Comparison of ENCODE assay signal across 10 cellular contexts in genomic region chr2:26840937-26841610, GRCh38. TPM values are rescaled to one million over a fixed set of nuclear protein-coding genes. Genes with fewer than 3 reads are reported as not detected.
DNase-seq lines count a peak whose midpoint lies in the region; ATAC-seq and TF ChIP-seq lines count a peak whose summit lies in the region.
"Had no signal": no experiment of that assay in that cellular context is flagged by ENCODE, and none has a peak within 500 bp of the region (broad histone marks: within the 10 kb centered on the region; RNA-seq: fewer than 3 reads in every experiment).

No MANE protein-coding gene starts in this region.

- H3K4me2 ChIP-seq in PC-3 (ENCODE audit: low read length): no peak overlapping the region

- no TSS peak for BruUV-seq in PC-3 (replicated peaks; lab: Mats Ljungman, UMichigan)

- H3K9ac ChIP-seq in PC-3 (ENCODE audit: low read length): no peak overlapping the region

- no peak overlapping the region for H3K27ac ChIP-seq in C4-2B
- no peak overlapping the region for H3K27ac ChIP-seq in PC-3 (ENCODE audit: low read length)

- H4K20me1 ChIP-seq in PC-3 (ENCODE audit: low read length): no peaks in the 10 kb centered on the region

- POLR2A ChIA-PET in PC-3 (lab: Charles Lee; ENCODE audit: unreplicated experiment): no interaction called here

- no peaks in the 10 kb centered on the region for H3K4me1 ChIP-seq in PC-3 (ENCODE audit: insufficient read depth, low read length)

- H3K27me3 Mint-ChIP-seq in activated T-helper 2 cell treated with anti-CD3 and anti-CD28 coated beads, Interferon-gamma antibody, Interleukin-2, Interleukin-4, amounts not matched to agents 10 μg/mL and 5 μg/mL and 100 μg/mL, durations not matched to agents 14 hours and 24 hours and 36 hours (ENCODE audit: low read depth): peaks cover 39% of the 10 kb centered on the region

- CTCF ChIA-PET in PC-3 (lab: Charles Lee): no interaction called here

- peaks cover 61% of the 10 kb centered on the region for H3K27me3 ChIP-seq in PC-3 (ENCODE audit: low read length)

- no peaks in the 10 kb centered on the region for H3K79me2 ChIP-seq in PC-3 (ENCODE audit: low read length)

- no peaks in the 10 kb centered on the region for H3F3A ChIP-seq in PC-3 (ENCODE audit: low read length, unreplicated experiment)

- H3K4me1 Mint-ChIP-seq in activated T-helper 2 cell treated with anti-CD3 and anti-CD28 coated beads, Interferon-gamma antibody, Interleukin-2, Interleukin-4, amounts not matched to agents 10 μg/mL and 5 μg/mL and 100 μg/mL, durations not matched to agents 14 hours and 24 hours and 36 hours (ENCODE audit: low read depth): no peaks in the 10 kb centered on the region

- H3K36me3 ChIP-seq in PC-3 (ENCODE audit: low read depth, low read length): no peaks in the 10 kb centered on the region

- no peak overlapping the region for H3K27ac Mint-ChIP-seq in activated T-helper 2 cell treated with anti-CD3 and anti-CD28 coated beads, Interferon-gamma antibody, Interleukin-2, Interleukin-4, amounts not matched to agents 10 μg/mL and 5 μg/mL and 100 μg/mL, durations not matched to agents 14 hours and 24 hours and 36 hours
- H3K27ac Mint-ChIP-seq: activated naive CD4-positive, alpha-beta T cell treated with anti-CD3 and anti-CD28 coated beads, Interleukin-2, amount 50 U/mL, for 24 hours had no signal

- H3K9me2 ChIP-seq in PC-3 (replicated peaks; ENCODE audit: low read length): no peaks in the 10 kb centered on the region

- no peak overlapping the region for H3K4me3 ChIP-seq in PC-3 (ENCODE audit: low read length)
- no peak overlapping the region for H3K4me3 ChIP-seq in fibroblast of villous mesenchyme (ENCODE audit: low read depth, low read length)

- DNase-seq in PC-3 (peak; percentile 48), fibroblast of villous mesenchyme (ENCODE audit: low read depth) (no peak), cortex of kidney (lab: John Stamatoyannopoulos, UW) (no peak)
- DNase-seq in activated T-helper 2 cell treated with anti-CD3 and anti-CD28 coated beads, Interferon-gamma antibody, Interleukin-2, Interleukin-4, amounts not matched to agents 10 μg/mL and 5 μg/mL and 100 μg/mL, durations not matched to agents 14 hours and 24 hours and 36 hours (ENCODE audit: low spot score): no peak
- DNase-seq: activated CD4-positive, alpha-beta T cell treated with anti-CD3 and anti-CD28 coated beads for 48 hours; IMR-90 had no signal

- H2AFZ ChIP-seq in PC-3 (ENCODE audit: low read length): no peak overlapping the region

- TF ChIP-seq CTCF in C4-2B (conservative IDR thresholded peaks at IDR 0.05) (peak; percentile 24), GM12874 (IDR thresholded peaks at IDR 0.05; ENCODE audit: insufficient read depth, low read depth, low read length) (peak; percentile 11; the same call in 1 of the 2 replicates), PC-3 (conservative IDR thresholded peaks at IDR 0.05; ENCODE audit: low read depth, low read length) (peak; percentile 43), fibroblast of villous mesenchyme (IDR thresholded peaks at IDR 0.05; ENCODE audit: insufficient read depth, low read depth, low read length) (peak; percentile 25)

- H3K36me3 Mint-ChIP-seq in activated T-helper 2 cell treated with anti-CD3 and anti-CD28 coated beads, Interferon-gamma antibody, Interleukin-2, Interleukin-4, amounts not matched to agents 10 μg/mL and 5 μg/mL and 100 μg/mL, durations not matched to agents 14 hours and 24 hours and 36 hours (ENCODE audit: low read depth): no peaks in the 10 kb centered on the region
- H3K36me3 Mint-ChIP-seq: activated naive CD4-positive, alpha-beta T cell treated with anti-CD3 and anti-CD28 coated beads, Interleukin-2, amount 50 U/mL, for 24 hours had no signal

- intact Hi-C loops in PC-3 (cut with micrococcal nuclease): no loop called here
- intact Hi-C loops in activated T-helper 2 cell treated with anti-CD3 and anti-CD28 coated beads, Interferon-gamma antibody, Interleukin-2, Interleukin-4, amounts not matched to agents 10 μg/mL and 5 μg/mL and 100 μg/mL, durations not matched to agents 14 hours and 24 hours and 36 hours (cut with micrococcal nuclease): no loop called here

- ATAC-seq in PC-3 (peak; percentile 55; the same call in 1 of the 2 replicates), GM21825 (IDR thresholded peaks at IDR 0.05; ENCODE audit: unreplicated experiment) (no peak)

- no peak overlapping the region for H3K4me3 Mint-ChIP-seq in activated T-helper 2 cell treated with anti-CD3 and anti-CD28 coated beads, Interferon-gamma antibody, Interleukin-2, Interleukin-4, amounts not matched to agents 10 μg/mL and 5 μg/mL and 100 μg/mL, durations not matched to agents 14 hours and 24 hours and 36 hours (ENCODE audit: low read depth)
- H3K4me3 Mint-ChIP-seq: activated naive CD4-positive, alpha-beta T cell treated with anti-CD3 and anti-CD28 coated beads, Interleukin-2, amount 50 U/mL, for 24 hours had no signal

- no peaks in the 10 kb centered on the region for H3K9me3 ChIP-seq in PC-3 (ENCODE audit: low read length)

- no peaks in the 10 kb centered on the region for H3K9me3 Mint-ChIP-seq in activated T-helper 2 cell treated with anti-CD3 and anti-CD28 coated beads, Interferon-gamma antibody, Interleukin-2, Interleukin-4, amounts not matched to agents 10 μg/mL and 5 μg/mL and 100 μg/mL, durations not matched to agents 14 hours and 24 hours and 36 hours
- H3K9me3 Mint-ChIP-seq: activated naive CD4-positive, alpha-beta T cell treated with anti-CD3 and anti-CD28 coated beads, Interleukin-2, amount 50 U/mL, for 24 hours had no signal

RNA-seq across cellular contexts. Expression of gene DPYSL5, which starts 6.9 kb away (rescaled TPM):
- total RNA-seq in PC-3 (2014; rRNA removed) (not detected in 2 replicates), fibroblast of villous mesenchyme (not detected in 2 replicates)
- total RNA-seq in activated T-helper 2 cell treated with anti-CD3 and anti-CD28 coated beads, Interferon-gamma antibody, Interleukin-2, Interleukin-4, amounts not matched to agents 10 μg/mL and 5 μg/mL and 100 μg/mL, durations not matched to agents 14 hours and 24 hours and 36 hours: 0.05 TPM in 1 of 2 replicates, not detected in the other
- total RNA-seq: IMR-90 had no signal

RNA-seq across cellular contexts. Expression of gene CENPA, which starts 55.2 kb away (rescaled TPM):
- total RNA-seq in PC-3 (2014; rRNA removed): 40.8 and 42.4 TPM in 2 replicates
- total RNA-seq in fibroblast of villous mesenchyme: 7.4 and 9.5 TPM in 2 replicates
- total RNA-seq in activated T-helper 2 cell treated with anti-CD3 and anti-CD28 coated beads, Interferon-gamma antibody, Interleukin-2, Interleukin-4, amounts not matched to agents 10 μg/mL and 5 μg/mL and 100 μg/mL, durations not matched to agents 14 hours and 24 hours and 36 hours: 24.3 and 27.3 TPM in 2 replicates
